ENCODE assay signal across 1 cellular context in genomic region chr7:103989785-103990775, GRCh38.
A peak's percentile ranks its signal among the peaks of the same experiment; 100 is the strongest.
TF ChIP-seq lines count a peak whose summit lies in the region.

No MANE protein-coding gene starts in this region.

TF ChIP-seq in K562, 482 proteins besides CTCF, POLR2A, EP300 and RAD21 (continued from another document):
- TF ChIP-seq HINFP (tag; conservative IDR thresholded peaks at IDR 0.05; ENCODE audit: low read depth) (no peak), CBFA2T3 (IDR thresholded peaks at IDR 0.05) (no peak), SLC30A9 (CRISPR knock-in tag; IDR thresholded peaks at IDR 0.05) (no peak), NR2C2 (CRISPR knock-in tag; IDR thresholded peaks at IDR 0.05) (no peak), NR2C2 (tag; IDR thresholded peaks at IDR 0.05) (no peak), CC2D1A (IDR thresholded peaks at IDR 0.05) (no peak; the same call in 1 of the 2 replicates), ZBTB34 (CRISPR knock-in tag; IDR thresholded peaks at IDR 0.05) (no peak), ZBTB49 (CRISPR knock-in tag; IDR thresholded peaks at IDR 0.05; ENCODE audit: borderline replicate concordance) (no peak), NCOA4 (IDR thresholded peaks at IDR 0.05; ENCODE audit: partially characterized antibody) (no peak), HOXB6 (CRISPR knock-in tag; IDR thresholded peaks at IDR 0.05; ENCODE audit: borderline replicate concordance) (no peak), ZBTB17 (CRISPR knock-in tag; IDR thresholded peaks at IDR 0.05) (no peak), ERF (CRISPR knock-in tag; IDR thresholded peaks at IDR 0.05) (no peak), VEZF1 (CRISPR knock-in tag; IDR thresholded peaks at IDR 0.05) (peak; percentile 71), BRD4 (IDR thresholded peaks at IDR 0.05) (0 out of 2 replicates have a peak, but pooled peaks have one; percentile 46), PHF21A (IDR thresholded peaks at IDR 0.05; ENCODE audit: borderline replicate concordance, low read depth) (peak; percentile 78; the same call in 1 of the 2 replicates), ZBTB33 (CRISPR knock-in tag; IDR thresholded peaks at IDR 0.05) (no peak), USF2 (CRISPR knock-in tag; IDR thresholded peaks at IDR 0.05) (no peak), KDM4B (IDR thresholded peaks at IDR 0.05; ENCODE audit: borderline replicate concordance in 2 of 2, low read depth in 1 of 2) (peak in 1 of 2 experiments; percentile 49; a peak in 1 of 4 replicates), GABPB1 (CRISPR knock-in tag; IDR thresholded peaks at IDR 0.05) (0 out of 2 replicates have a peak, but pooled peaks have one; percentile 27), SIN3A (IDR thresholded peaks at IDR 0.05; ENCODE audit: borderline replicate concordance in 2 of 2, control insufficient read depth in 1 of 2, low read depth in 2 of 2, low read length in 2 of 2) (peak in 1 of 2 experiments; percentile 85; a peak in 1 of 4 replicates), ZNF395 (CRISPR knock-in tag; IDR thresholded peaks at IDR 0.05) (no peak), PURB (CRISPR knock-in tag; IDR thresholded peaks at IDR 0.05; ENCODE audit: low read depth) (no peak), CBFA2T2 (conservative IDR thresholded peaks at IDR 0.05) (no peak), TOE1 (IDR thresholded peaks at IDR 0.05; ENCODE audit: borderline replicate concordance) (no peak), TOE1 (CRISPR knock-in tag; IDR thresholded peaks at IDR 0.05; ENCODE audit: borderline replicate concordance, low read depth) (no peak), MAZ (CRISPR knock-in tag; conservative IDR thresholded peaks at IDR 0.05 in 1 of 2, IDR thresholded peaks at IDR 0.05 in 1 of 2) (peak; percentile 68 to 75; a peak in 1 of 4 replicates), POLR2AphosphoS5 (IDR thresholded peaks at IDR 0.05; ENCODE audit: control insufficient read depth, insufficient read depth, low read depth, low read length) (no peak), ZNF639 (CRISPR knock-in tag; conservative IDR thresholded peaks at IDR 0.05 in 1 of 2, IDR thresholded peaks at IDR 0.05 in 1 of 2) (no peak), SMARCE1 (IDR thresholded peaks at IDR 0.05) (no peak), ELK1 (CRISPR knock-in tag; IDR thresholded peaks at IDR 0.05) (no peak), ZNF830 (CRISPR knock-in tag; IDR thresholded peaks at IDR 0.05) (no peak), POU5F1 (IDR thresholded peaks at IDR 0.05; ENCODE audit: borderline replicate concordance, low read depth, low read length, partially characterized antibody) (no peak), ZNF76 (CRISPR knock-in tag; IDR thresholded peaks at IDR 0.05; ENCODE audit: borderline replicate concordance) (no peak), WHSC1 (IDR thresholded peaks at IDR 0.05; ENCODE audit: low read length) (no peak), PHTF2 (CRISPR knock-in tag; IDR thresholded peaks at IDR 0.05) (no peak)
